Comparison of ENCODE assay signal across 8 cellular contexts in the genomic region with DNA sequence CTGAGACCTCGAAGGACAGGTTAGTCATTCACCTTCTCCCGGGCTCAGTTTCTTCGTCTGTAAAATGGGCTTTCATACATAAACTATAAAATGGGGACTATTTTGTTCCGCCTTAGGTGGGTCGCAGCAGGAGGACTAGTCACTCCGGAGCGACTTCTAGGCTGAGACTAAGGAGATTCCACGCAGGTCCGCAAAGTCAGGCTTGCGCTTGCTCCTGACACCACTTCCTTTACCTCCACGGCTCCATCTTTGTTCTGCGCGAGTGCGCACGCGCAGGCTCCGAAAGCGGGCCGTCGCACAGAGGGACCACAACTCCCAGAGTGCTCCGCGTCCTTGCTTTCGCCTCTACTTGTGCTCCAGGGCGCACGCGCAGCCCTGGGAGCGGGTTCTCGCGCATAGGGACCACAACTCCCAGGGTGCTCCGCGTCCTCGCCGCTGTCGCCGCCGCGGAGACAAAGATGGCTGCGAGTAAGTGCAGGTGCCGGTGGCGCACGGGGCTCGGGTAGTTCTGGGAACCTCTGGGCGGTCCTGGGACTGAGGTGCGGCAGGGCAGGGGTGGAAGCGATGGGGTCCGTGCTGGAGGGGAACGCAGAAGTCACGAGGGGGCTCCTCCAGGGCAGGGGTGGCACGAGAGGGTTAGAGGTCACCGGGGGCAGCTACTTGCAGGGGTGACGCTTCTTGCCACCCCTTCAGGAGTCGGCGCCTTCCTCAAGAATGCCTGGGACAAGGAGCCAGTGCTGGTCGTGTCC. TPM values are rescaled to one million over a fixed set of nuclear protein-coding genes. Genes with fewer than 3 reads are reported as not detected.
DNase-seq lines count a peak whose midpoint lies in the region; ATAC-seq, FAIRE-seq and TF ChIP-seq lines count a peak whose summit lies in the region.

A gene (plus strand): TSS at position 435 of the 749 bp plus-strand sequence. CDS start 24 bp downstream, at position 459.

- H3K4me3 Mint-ChIP-seq in type B pancreatic cell: peak within 1 kb of the TSS; percentile 99

- H3K9me3 ChIP-seq in adrenal gland (replicated peaks in 1 of 3) (no peaks in the 10 kb centered on the region), heart left ventricle (no peaks in the 10 kb centered on the region)

- peak within 1 kb of the TSS; percentile 84 for H3K27ac Mint-ChIP-seq in type B pancreatic cell

- no peaks in the 10 kb centered on the region for H3K9me3 Mint-ChIP-seq in type B pancreatic cell

- intact Hi-C loops in adrenal gland (cut with DNase I) (no loop called here), heart left ventricle (cut with DNase I) (loop anchor here in 5 of 10 donors (1.0 to 10.0 kb wide), 6 partner anchors 9 to 235 kb away; a partner anchor contains a TSS)

- H3K27me3 ChIP-seq in adrenal gland (no peaks in the 10 kb centered on the region), heart left ventricle (peaks cover 0 to 9% (median 0%) of the 10 kb centered on the region in 9 donors)

- WGBS in adrenal gland, 4 donors: 0 to 2% (median 2%) methylated on average over 14 to 54 of the region's 54 CpGs
- WGBS in heart left ventricle, 4 donors: 2 to 5% (median 4%) methylated on average over 35 to 54 of the region's 54 CpGs

- DNase-seq in GM12892 (ENCODE audit: insufficient read length): peak; percentile 100
- peak; percentile 99 for DNase-seq in NCI-H146 (lab: John Stamatoyannopoulos, UW)
- DNase-seq in T-helper 1 cell: peak; percentile 96 to 99 (median 98)
- peak; percentile 97 to 99 (median 98) for DNase-seq in adrenal gland
- DNase-seq in heart left ventricle: peak; percentile 98 to 99 (median 99)
- peak; percentile 97 for DNase-seq in pons (ENCODE audit: low spot score)
- peak; percentile 98 for DNase-seq in type B pancreatic cell (ENCODE audit: extremely low spot score, unreplicated experiment)

- TF ChIP-seq POLR2A in GM12892 (IDR thresholded peaks at IDR 0.05; ENCODE audit: low read depth, low read length): peak; percentile 89
- no peak for TF ChIP-seq POLR2A in adrenal gland (IDR thresholded peaks at IDR 0.05)
- peak; percentile 36 to 87 for TF ChIP-seq POLR2A in heart left ventricle (IDR thresholded peaks at IDR 0.05)

- H3K36me3 ChIP-seq in adrenal gland (replicated peaks in 1 of 2) (peaks cover 0 to 17% of the 10 kb centered on the region in 2 donors), heart left ventricle (peaks cover 0 to 27% (median 25%) of the 10 kb centered on the region in 9 donors)

- no peaks in the 10 kb centered on the region for H3K36me3 Mint-ChIP-seq in type B pancreatic cell

- H3K4me3 ChIP-seq in adrenal gland (peak within 1 kb of the TSS; percentile 10 to 89 (median 82)), heart left ventricle (peak within 1 kb of the TSS; percentile 60 to 98 (median 88))

- H3K4me1 ChIP-seq in adrenal gland (replicated peaks in 1 of 2) (peaks cover 0 to 11% of the 10 kb centered on the region in 2 donors), heart left ventricle (peaks cover 3 to 18% (median 11%) of the 10 kb centered on the region in 12 donors)

- H3K27ac ChIP-seq in adrenal gland (peak within 1 kb of the TSS in 3 of 5 donors; percentile 20 to 74 (median 56)), heart left ventricle (peak within 1 kb of the TSS; percentile 25 to 91 (median 82))

- TF ChIP-seq CTCF in adrenal gland (IDR thresholded peaks at IDR 0.05) (no peak), heart left ventricle (IDR thresholded peaks at IDR 0.05) (no peak), type B pancreatic cell (conservative IDR thresholded peaks at IDR 0.05) (no peak)

- peaks cover 6% of the 10 kb centered on the region for H3K4me1 Mint-ChIP-seq in type B pancreatic cell (ENCODE audit: unreplicated experiment)

- peak; percentile 83 for ATAC-seq in HG02852 (IDR thresholded peaks at IDR 0.05; ENCODE audit: unreplicated experiment)
- peak; percentile 99 to 100 (median 99) for ATAC-seq in heart left ventricle

- peaks cover 22% of the 10 kb centered on the region for H3K27me3 Mint-ChIP-seq in type B pancreatic cell

- FAIRE-seq in GM12892 (lab: Jason Lieb, UNC): peak; percentile 100

RNA-seq across cellular contexts. Expression of the gene that starts here (rescaled TPM):
- 132 TPM for polyA plus RNA-seq in GM12892 (2012; ENCODE audit: missing spikeins)
- total RNA-seq in adrenal gland: 100 to 1,000 TPM in 5 of 8 donors, 10 to 100 TPM in 3; 33.2 to 211 (median 144) TPM
- 1,000 to 10,000 TPM in 2 of 3 donors, 100 to 1,000 TPM in 1; 237 to 1,730 (median 1,627) TPM for polyA plus RNA-seq in adrenal gland
- 100 to 1,000 TPM in 7 of 9 donors, 10 to 100 TPM in 2; 32.2 to 501 (median 299) TPM for total RNA-seq in heart left ventricle
- 1,000 to 10,000 TPM in 1 of 2 donors, 100 to 1,000 TPM in 1; 154 to 1,519 TPM for polyA plus RNA-seq in heart left ventricle
- total RNA-seq in type B pancreatic cell (ENCODE audit: low replicate concordance): 140 and 155 TPM in 2 replicates

Comparison
In these comparisons a context has a peak if more than half of its experiments do, and no peak if none do; other contexts are left out.
1. Peak in every context shown above with its lines: DNase-seq, ATAC-seq, H3K4me3 ChIP-seq and H3K27ac ChIP-seq.
2. POLR2A ChIP-seq: peak in GM12892 (single experiment) and heart left ventricle (2 of 2); none in adrenal gland (0 of 2).